In the genomic region with DNA sequence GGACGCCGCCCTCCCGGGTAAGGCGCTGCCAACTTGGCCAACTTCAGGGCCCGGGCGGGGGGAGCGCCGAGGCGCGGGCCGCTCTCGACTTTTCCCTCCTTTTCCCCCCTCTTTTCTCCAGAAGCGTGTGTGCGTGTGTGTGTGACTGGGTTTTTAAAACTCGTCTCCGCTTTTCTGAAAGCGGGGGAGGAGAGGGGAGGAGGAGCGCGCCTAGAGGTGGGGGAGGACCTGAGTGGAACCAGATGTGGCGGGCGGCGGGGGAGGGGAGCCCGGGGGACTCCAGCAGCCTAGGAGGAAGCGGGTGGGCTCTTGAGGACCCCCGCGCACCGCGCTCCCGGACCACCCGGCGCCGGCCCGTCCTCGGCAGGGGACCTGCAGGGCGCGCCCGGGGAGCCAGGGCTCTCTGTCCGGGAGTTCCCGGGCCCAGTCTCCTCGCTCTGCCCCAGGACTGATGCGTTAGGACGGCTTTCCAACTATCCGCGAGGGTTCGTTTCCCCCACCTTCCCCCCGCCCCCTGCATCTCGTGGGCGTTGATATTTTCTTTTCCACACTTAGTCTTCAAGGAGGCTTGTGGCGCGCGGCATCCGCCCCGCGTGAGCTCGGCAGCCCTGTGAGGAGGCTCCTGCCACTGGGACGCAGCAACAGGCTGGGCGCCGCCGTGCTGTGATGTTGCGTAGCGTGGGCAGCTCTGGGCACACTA, we compare ENCODE assay signal across 8 cellular contexts. TPM values are rescaled to one million over a fixed set of nuclear protein-coding genes. Genes with fewer than 3 reads are reported as not detected.
A peak's percentile ranks its signal among the peaks of the same experiment; 100 is the strongest.
DNase-seq lines count a peak whose midpoint lies in the region; ATAC-seq and TF ChIP-seq lines count a peak whose summit lies in the region.

No MANE protein-coding gene starts in this region.

- no peaks in the 10 kb centered on the region for H3K9me3 ChIP-seq in SU-DHL-6 (ENCODE audit: insufficient read depth, low read length)

- in situ Hi-C loops in ACHN (cut with HindIII; ENCODE audit: low pct_ligation_motif_present, low pct_unique_long_range_greater_than_20kb, low sequenced_read_pairs): no loop called here

- no peaks in the 10 kb centered on the region for H3K79me2 ChIP-seq in SU-DHL-6 (ENCODE audit: insufficient read depth, low read length)

- peak overlapping the region; percentile 3 for H3K4me2 ChIP-seq in SU-DHL-6 (ENCODE audit: low read depth, low read length, poor library complexity, severe bottlenecking)

- H3K36me3 ChIP-seq in SU-DHL-6 (ENCODE audit: low read length): no peaks in the 10 kb centered on the region

- no peak for TF ChIP-seq CTCF in SU-DHL-6 (IDR thresholded peaks at IDR 0.05; ENCODE audit: insufficient read depth, low read length, poor library complexity, severe bottlenecking)

- no peaks in the 10 kb centered on the region for H3K27me3 ChIP-seq in SU-DHL-6 (ENCODE audit: low read length)

- H3F3A ChIP-seq in SU-DHL-6 (ENCODE audit: insufficient read depth): no peaks in the 10 kb centered on the region

- no peaks in the 10 kb centered on the region for H3K9me2 ChIP-seq in SU-DHL-6 (replicated peaks; ENCODE audit: insufficient read depth, low read length)

- peak; percentile 43 for DNase-seq in ACHN
- DNase-seq in H4 (ENCODE audit: low spot score): peak; percentile 60
- DNase-seq in dedifferentiated amniotic fluid mesenchymal stem cell (ENCODE audit: extremely low spot score): peak; percentile 63
- peak; percentile 35 to 50 for DNase-seq in lung microvascular endothelial cell (ENCODE audit: low read depth in 2 of 2)
- peak; percentile 38 for DNase-seq in stimulated activated CD8-positive, alpha-beta memory T cell treated with anti-CD3 and anti-CD28 coated beads, Interleukin-4, amount 100 ng/mL, for 24 hours (ENCODE audit: low read depth)

- no peak overlapping the region for H3K27ac ChIP-seq in SU-DHL-6 (ENCODE audit: low read depth, low read length)

- no peak overlapping the region for H3K9ac ChIP-seq in SU-DHL-6 (ENCODE audit: low read length)

- H3K4me3 ChIP-seq in SU-DHL-6 (ENCODE audit: insufficient read depth, low read length, poor library complexity, severe bottlenecking): no peak overlapping the region

- no peak for ATAC-seq in GM18909 (IDR thresholded peaks at IDR 0.05; ENCODE audit: poor library complexity, unreplicated experiment)
- ATAC-seq in GM19328 (IDR thresholded peaks at IDR 0.05; ENCODE audit: unreplicated experiment): no peak

- H2AFZ ChIP-seq in SU-DHL-6 (ENCODE audit: low read depth, low read length, severe bottlenecking): no peak overlapping the region

- H4K20me1 ChIP-seq in SU-DHL-6 (ENCODE audit: low read depth, low read length): no peaks in the 10 kb centered on the region

RNA-seq across cellular contexts. Expression of gene MRC2, which starts 0.6 kb away (rescaled TPM):
- total RNA-seq in H4 (2014; rRNA removed; shearing (Covaris generic)): 73.3 and 79.9 TPM in 2 replicates
- total RNA-seq in lung microvascular endothelial cell: 5.6 and 16.8 TPM in 2 replicates
